9 cellular contexts compared by ENCODE assay signal in the genomic region with DNA sequence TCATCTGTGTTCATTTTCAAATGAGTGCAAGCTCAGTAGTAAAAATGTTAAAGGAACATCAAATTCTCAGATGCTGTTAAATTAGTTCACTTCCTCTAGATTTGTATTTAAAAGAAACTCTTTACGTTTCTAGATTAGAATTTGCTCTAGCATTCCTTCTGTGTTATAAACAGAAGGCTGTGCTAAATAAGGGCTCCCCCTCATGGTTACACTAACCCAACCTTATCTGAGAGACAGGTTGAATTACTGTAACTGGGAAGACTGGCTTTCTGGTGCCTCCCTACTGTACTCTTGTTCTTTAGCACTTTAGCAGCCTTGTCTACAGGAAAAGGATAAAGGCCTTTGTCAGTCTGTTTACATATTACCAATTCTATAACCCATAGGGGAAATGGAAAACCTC. TPM values are rescaled to one million over a fixed set of nuclear protein-coding genes. Genes with fewer than 3 reads are reported as not detected.
DNase-seq lines count a peak whose midpoint lies in the region; ATAC-seq and TF ChIP-seq lines count a peak whose summit lies in the region.
"Had no signal": no experiment of that assay in that cellular context is flagged by ENCODE, and none has a peak within 500 bp of the region (broad histone marks: within the 10 kb centered on the region; RNA-seq: fewer than 3 reads in every experiment).

No MANE protein-coding gene starts in this region.

- H3K36me3 ChIP-seq in vagina, result no peaks in the 10 kb centered on the region

- POLR2A ChIA-PET in RWPE1 (lab: Yijun Ruan, JAX; ENCODE audit: low non-redundant PET), result no interaction called here

- peaks cover 4% of the 10 kb centered on the region for H3K4me1 ChIP-seq in foreskin keratinocyte
- no peaks in the 10 kb centered on the region for H3K4me1 ChIP-seq in vagina

- H3K4me3 ChIP-seq in AG09309 (ENCODE audit: control insufficient read depth, low read depth, low read length), result no peak overlapping the region
- H3K4me3 ChIP-seq in vagina, result no peak overlapping the region

- H3K27me3 ChIP-seq in foreskin keratinocyte (no peaks in the 10 kb centered on the region), vagina (no peaks in the 10 kb centered on the region)

- CTCF ChIA-PET in RWPE1 (lab: Yijun Ruan, JAX), result interaction anchor here (0.6 kb wide), 1 partner anchor 37 kb away, joined by 3 read pairs; no protein-coding TSS in a partner anchor

- peak; percentile 57 for TF ChIP-seq CTCF in AG09309 (IDR thresholded peaks at IDR 0.05; ENCODE audit: control insufficient read depth, insufficient read depth, low read depth, low read length, missing control alignments)
- TF ChIP-seq CTCF in RWPE1 (conservative IDR thresholded peaks at IDR 0.05; ENCODE audit: low read depth), result no peak
- TF ChIP-seq CTCF in foreskin keratinocyte (conservative IDR thresholded peaks at IDR 0.05), result peak; percentile 79
- TF ChIP-seq CTCF in vagina (IDR thresholded peaks at IDR 0.05), result no peak

- DNase-seq in AG09309 (ENCODE audit: low read depth), result no peak
- DNase-seq in RWPE1 (ENCODE audit: low spot score), result peak; percentile 52
- peak; percentile 23 to 55 for DNase-seq in foreskin keratinocyte
- no peak for DNase-seq in NCI-H128 (lab: John Stamatoyannopoulos, UW; ENCODE audit: unreplicated experiment)
- no peak for DNase-seq in vagina (ENCODE audit: extremely low spot score in 2 of 2)
- no peak for DNase-seq in T-helper 9 cell
- DNase-seq: activated CD4-positive, alpha-beta T cell treated with anti-CD3 and anti-CD28 coated beads, Interleukin-2, amount 10 ng/mL, durations not matched to agents 7 days and 5 days had no signal

- H3K27ac ChIP-seq in RWPE1, result no peak overlapping the region
- no peak overlapping the region for H3K27ac ChIP-seq in foreskin keratinocyte
- H3K27ac ChIP-seq in vagina, result no peak overlapping the region

- ATAC-seq in HG02885 (IDR thresholded peaks at IDR 0.05; ENCODE audit: poor library complexity, unreplicated experiment), result peak; percentile 40
- peak; percentile 69 for ATAC-seq in foreskin keratinocyte
- no peak for ATAC-seq in GM21786 (IDR thresholded peaks at IDR 0.05; ENCODE audit: unreplicated experiment)

- TF ChIP-seq POLR2A in vagina (IDR thresholded peaks at IDR 0.05), result no peak

- intact Hi-C loops in vagina (cut with DNase I), result no loop called here

- no peaks in the 10 kb centered on the region for H3K9me3 ChIP-seq in vagina

RNA-seq across cellular contexts. Expression of gene RXFP1, which starts 56.8 kb away (rescaled TPM):
- not detected in 2 replicates for total RNA-seq in foreskin keratinocyte
- not detected in 2 replicates for polyA plus RNA-seq in foreskin keratinocyte
- total RNA-seq in vagina, result 1.5 TPM
- total RNA-seq: activated CD4-positive, alpha-beta T cell treated with anti-CD3 and anti-CD28 coated beads, Interleukin-2, amount 10 ng/mL, durations not matched to agents 7 days and 5 days had no signal

Comparison
In these comparisons a context has a peak if more than half of its experiments do, and no peak if none do; other contexts are left out.
1. DNase-seq: peak in RWPE1 (single experiment) and foreskin keratinocyte (2 of 2); none in AG09309 (single experiment), NCI-H128 (single experiment), vagina (0 of 2) and T-helper 9 cell (single experiment).
2. CTCF ChIP-seq: peak in AG09309 (single experiment) and foreskin keratinocyte (single experiment); none in RWPE1 (single experiment) and vagina (0 of 3).